In genomic region chrX:1388651-1389050, GRCh38 we compare ENCODE assay signal across 14 cellular contexts. TPM values are rescaled to one million over a fixed set of nuclear protein-coding genes. Genes with fewer than 3 reads are reported as not detected.
DNase-seq lines count a peak whose midpoint lies in the region; ATAC-seq and TF ChIP-seq lines count a peak whose summit lies in the region.
"Had no signal": no experiment of that assay in that cellular context is flagged by ENCODE, and none has a peak within 500 bp of the region (broad histone marks: within the 10 kb centered on the region; RNA-seq: fewer than 3 reads in every experiment).

No MANE protein-coding gene starts in this region.

- TF ChIP-seq CTCF in CD14-positive monocyte (IDR thresholded peaks at IDR 0.05) (no peak), nephron (IDR thresholded peaks at IDR 0.05; ENCODE audit: unreplicated experiment in 3 of 3) (no peak)

- in situ Hi-C loops in GM23248 (cut with MboI), result no loop called here

- H3K4me3 Mint-ChIP-seq in CD14-positive monocyte, result no peak overlapping the region
- H3K4me3 Mint-ChIP-seq in activated naive CD8-positive, alpha-beta T cell treated with anti-CD3 and anti-CD28 coated beads for 36 hours, result peak overlapping the region; percentile 46
- H3K4me3 Mint-ChIP-seq in nephron, result peak overlapping the region; percentile 70 to 79 (median 75)

- H3K9ac ChIP-seq in GM23248, result 0 out of 2 replicates have a peak overlapping the region, but pooled peaks have one; percentile 13

- peaks cover 26% of the 10 kb centered on the region for H3K36me3 ChIP-seq in GM23248 (ENCODE audit: low read depth)

- H3K9me2 ChIP-seq in GM23248 (ENCODE audit: insufficient read depth), result no peaks in the 10 kb centered on the region

- peaks cover 25% of the 10 kb centered on the region for H3K4me1 Mint-ChIP-seq in CD14-positive monocyte
- peaks cover 25% of the 10 kb centered on the region for H3K4me1 Mint-ChIP-seq in activated naive CD8-positive, alpha-beta T cell treated with anti-CD3 and anti-CD28 coated beads for 36 hours
- peaks cover 9% of the 10 kb centered on the region for H3K4me1 Mint-ChIP-seq in nephron

- H3K36me3 Mint-ChIP-seq in CD14-positive monocyte, result peaks cover 52 to 73% of the 10 kb centered on the region in 2 donors
- H3K36me3 Mint-ChIP-seq in activated naive CD8-positive, alpha-beta T cell treated with anti-CD3 and anti-CD28 coated beads for 36 hours, result peaks cover 74% of the 10 kb centered on the region
- peaks cover 71% of the 10 kb centered on the region for H3K36me3 Mint-ChIP-seq in nephron (ENCODE audit: low read depth)

- no peak overlapping the region for H3K27ac ChIP-seq in GM23248

- intact Hi-C loops in CD14-positive monocyte (cut with micrococcal nuclease), result loop anchor here in 1 of 2 donors (5.0 to 10.0 kb wide), 3 partner anchors 41 to 144 kb away; no protein-coding TSS in a partner anchor

- 83 to 84% methylated on average over 4 of the region's 4 CpGs for WGBS in GM23248 (ENCODE audit: low coverage in 1 of 2, low lambda C conversion rate in 2 of 2, missing lambda C conversion rate in 2 of 2), 2 experiments

- ATAC-seq in HG03139 (IDR thresholded peaks at IDR 0.05; ENCODE audit: unreplicated experiment), result no peak
- ATAC-seq in HG03442 (IDR thresholded peaks at IDR 0.05; ENCODE audit: unreplicated experiment), result no peak
- no peak for ATAC-seq in HG03520 (IDR thresholded peaks at IDR 0.05; ENCODE audit: unreplicated experiment)

- H3F3A ChIP-seq in GM23248 (ENCODE audit: insufficient read depth), result peaks cover 19% of the 10 kb centered on the region

- H3K27me3 Mint-ChIP-seq in CD14-positive monocyte (ENCODE audit: low read depth in 3 of 3) (peaks cover 0 to 2% (median 0%) of the 10 kb centered on the region in 3 donors), nephron (ENCODE audit: low read depth) (peaks cover 4% of the 10 kb centered on the region)
- no peaks in the 10 kb centered on the region for H3K27me3 Mint-ChIP-seq in activated naive CD8-positive, alpha-beta T cell treated with anti-CD3 and anti-CD28 coated beads for 36 hours

- H3K27ac Mint-ChIP-seq in CD14-positive monocyte (peak overlapping the region in 5 of 7 donors; percentile 31 to 72 (median 66)), nephron (peak overlapping the region in 1 of 3 experiments; percentile 37)
- H3K27ac Mint-ChIP-seq in activated naive CD8-positive, alpha-beta T cell treated with anti-CD3 and anti-CD28 coated beads for 36 hours, result peak overlapping the region; percentile 22

- H4K20me1 ChIP-seq in GM23248 (ENCODE audit: insufficient read depth), result peaks cover 10% of the 10 kb centered on the region

- H3K4me2 ChIP-seq in GM23248 (ENCODE audit: unreplicated experiment), result no peak overlapping the region

- H3K27me3 ChIP-seq in GM23248 (replicated peaks; ENCODE audit: insufficient read depth), result no peaks in the 10 kb centered on the region

- no peak overlapping the region for H2AFZ ChIP-seq in GM23248

- peaks cover 52% of the 10 kb centered on the region for H3K79me2 ChIP-seq in GM23248 (ENCODE audit: insufficient read depth)

- H3K9me3 Mint-ChIP-seq in CD14-positive monocyte, result no peaks in the 10 kb centered on the region
- no peaks in the 10 kb centered on the region for H3K9me3 Mint-ChIP-seq in activated naive CD8-positive, alpha-beta T cell treated with anti-CD3 and anti-CD28 coated beads for 36 hours
- no peaks in the 10 kb centered on the region for H3K9me3 Mint-ChIP-seq in nephron

- no peak for DNase-seq in CD14-positive monocyte (ENCODE audit: low spot score)
- DNase-seq in GM23248, result no peak
- no peak for DNase-seq in activated naive CD8-positive, alpha-beta T cell treated with anti-CD3 and anti-CD28 coated beads for 36 hours
- no peak for DNase-seq in OCI-M1 (lab: John Stamatoyannopoulos, UW)
- DNase-seq: activated CD4-positive, alpha-beta T cell treated with anti-CD3 and anti-CD28 coated beads, Interleukin-2, amount 50 U/mL, for 48 hours; GOT3; NCI-H2107; NK-92 treated with Interleukin-12 subunit alpha and Interleukin-12 subunit beta, amount 100 ng/mL, for 24 hours; stimulated activated CD4-positive, alpha-beta T cell treated with anti-CD3 and anti-CD28 coated beads, Interleukin-4, amount 100 ng/mL, for 1 hour had no signal

- no peak overlapping the region for H3K4me3 ChIP-seq in GM23248

- peaks cover 17% of the 10 kb centered on the region for H3K4me1 ChIP-seq in GM23248 (ENCODE audit: insufficient read depth)

- no peaks in the 10 kb centered on the region for H3K9me3 ChIP-seq in GM23248 (ENCODE audit: low read depth)

RNA-seq across cellular contexts. Expression of gene SLC25A6, which starts 3.3 kb away (rescaled TPM):
- polyA plus RNA-seq in CD14-positive monocyte, result 100 to 1,000 TPM; 442 to 449 TPM
- total RNA-seq in GM23248 (2014; rRNA removed; shearing (Covaris generic)), result 187 and 256 TPM in 2 replicates
- polyA plus RNA-seq in GM23248 (2016; fragmentation: Nextera tagmentation; extraction: Ambion mirVana), result 317 and 336 TPM in 2 replicates
- 100 to 1,000 TPM; 358 to 372 TPM for total RNA-seq in activated naive CD8-positive, alpha-beta T cell treated with anti-CD3 and anti-CD28 coated beads for 36 hours

RNA-seq across cellular contexts. Expression of gene IL3RA, which starts 52.1 kb away (rescaled TPM):
- polyA plus RNA-seq in CD14-positive monocyte, result 10 to 100 TPM in 1 of 2 donors, 1 to 10 TPM in 1; 4.4 to 12.0 TPM
- not detected in 2 replicates for total RNA-seq in GM23248 (2014; rRNA removed; shearing (Covaris generic))
- 0.13 and 0.30 TPM in 2 replicates for polyA plus RNA-seq in GM23248 (2016; fragmentation: Nextera tagmentation; extraction: Ambion mirVana)
- total RNA-seq in activated naive CD8-positive, alpha-beta T cell treated with anti-CD3 and anti-CD28 coated beads for 36 hours, result under 1 TPM in 1 of 2 experiments, not detected in 1; 0.29 TPM
- total RNA-seq: M059J had no signal

Comparison
In these comparisons a context has a peak if more than half of its experiments do, and no peak if none do; other contexts are left out.
1. H3K4me3 Mint-ChIP-seq: peak in activated naive CD8-positive, alpha-beta T cell treated with anti-CD3 and anti-CD28 coated beads for 36 hours (single experiment) and nephron (3 of 3); none in CD14-positive monocyte (0 of 2).